8 cellular contexts compared by ENCODE assay signal in the genomic region with DNA sequence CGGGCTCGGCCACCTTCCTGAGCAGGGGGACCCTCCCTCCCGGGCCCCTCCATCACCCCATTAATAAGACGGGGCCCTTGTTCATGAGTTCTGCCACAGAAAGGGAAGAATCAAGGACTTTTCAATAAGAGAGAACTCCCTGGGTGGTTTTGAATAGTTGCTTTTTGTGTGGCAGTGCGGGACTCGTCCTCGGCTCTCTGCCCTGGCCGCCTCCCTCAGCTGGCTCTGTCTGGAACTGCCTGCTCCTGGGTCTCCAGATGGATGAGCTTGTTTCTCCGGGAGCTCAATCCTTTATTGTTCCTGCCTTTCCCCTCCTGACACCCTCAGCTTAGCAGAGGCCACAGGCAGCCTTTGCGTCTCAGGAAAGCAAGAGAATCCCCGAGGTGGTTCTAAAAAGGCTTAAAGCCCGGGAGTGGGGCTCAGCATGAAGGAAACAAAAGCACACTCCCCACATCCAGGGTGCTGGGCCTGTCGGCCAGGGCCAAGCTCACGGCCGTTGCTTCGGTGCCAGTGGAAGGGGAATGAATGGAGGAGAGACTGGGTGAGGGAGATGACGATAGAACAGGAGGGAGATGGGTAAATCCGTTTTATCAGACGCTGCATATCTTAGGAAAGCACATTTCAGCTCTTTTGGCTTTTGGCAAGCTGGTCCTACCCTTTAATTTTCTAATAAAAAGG.
DNase-seq lines count a peak whose midpoint lies in the region; ATAC-seq and TF ChIP-seq lines count a peak whose summit lies in the region.
"Had no signal": no experiment of that assay in that cellular context is flagged by ENCODE, and none has a peak within 500 bp of the region (broad histone marks: within the 10 kb centered on the region; RNA-seq: fewer than 3 reads in every experiment).

No MANE protein-coding gene starts in this region.

- WGBS in IMR-90 (ENCODE audit: extremely low coverage in 2 of 2, insufficient read length in 1 of 2), 2 experiments = 35% methylated on average over 4 of the region's 19 CpGs; no CpG with 5 or more reads in 1 of the 2 experiments
- 35 to 49% (median 39%) methylated on average over 19 of the region's 19 CpGs for whole genome bisulfite sequencing in stomach, 5 donors

- 0 out of 2 replicates have a peak overlapping the region, but pooled peaks have one; percentile 9 for H2BK20ac ChIP-seq in IMR-90 (ENCODE audit: low read depth, low read length)

- H3K4ac ChIP-seq in IMR-90 (ENCODE audit: low read depth, low read length) = peak overlapping the region; percentile 72; the same call in 1 of the 2 replicates

- no peak overlapping the region for H2BK120ac ChIP-seq in IMR-90 (ENCODE audit: low read depth, low read length)

- H3K9me3 Mint-ChIP-seq in MCF 10A (ENCODE audit: unreplicated experiment) = no peaks in the 10 kb centered on the region

- peaks cover 6% of the 10 kb centered on the region for H3K36me3 Mint-ChIP-seq in MCF 10A (ENCODE audit: insufficient read depth, unreplicated experiment)

- H3K9me3 ChIP-seq in IMR-90 (ENCODE audit: control insufficient read depth, insufficient read depth, low read length) (no peaks in the 10 kb centered on the region), stomach (no peaks in the 10 kb centered on the region)
- H3K9me3 ChIP-seq: heart left ventricle had no signal

- H4K8ac ChIP-seq in IMR-90 (ENCODE audit: low read depth in 2 of 2, low read length in 2 of 2) = peak overlapping the region; percentile 19 to 49; a peak in 1 of 4 replicates

- peak; percentile 15; the same call in 1 of the 2 replicates for TF ChIP-seq RAD21 in IMR-90 (IDR thresholded peaks at IDR 0.05; ENCODE audit: low read length)

- POLR2A ChIA-PET in IMR-90 (lab: Charles Lee; ENCODE audit: unreplicated experiment) = no interaction called here
- POLR2A ChIA-PET in MCF 10A (lab: Yijun Ruan, JAX) = interaction anchor here (2.3 kb wide), 1 partner anchor 33 kb away, joined by 7 read pairs; no protein-coding TSS in a partner anchor

- peak overlapping the region; percentile 87 for H2AK5ac ChIP-seq in IMR-90 (ENCODE audit: low read depth, low read length)

- H3K4me1 ChIP-seq in IMR-90 (ENCODE audit: control insufficient read depth, insufficient read depth, low read length) (peaks cover 43% of the 10 kb centered on the region), stomach (peaks cover 52 to 74% (median 57%) of the 10 kb centered on the region in 4 donors)

- 0 out of 2 replicates have a peak overlapping the region, but pooled peaks have one; percentile 25 for H3K56ac ChIP-seq in IMR-90 (ENCODE audit: extremely low read depth, insufficient read depth, low read length)

- no peaks in the 10 kb centered on the region for H3K27me3 ChIP-seq in IMR-90 (ENCODE audit: control insufficient read depth, insufficient read depth, low read length)
- no peaks in the 10 kb centered on the region for H3K27me3 ChIP-seq in stomach
- H3K27me3 ChIP-seq: heart left ventricle had no signal

- H3K18ac ChIP-seq in IMR-90 (ENCODE audit: low read depth, low read length) = no peak overlapping the region; the same call in 1 of the 2 replicates

- BruUV-seq in IMR-90 (replicated peaks; lab: Mats Ljungman, UMichigan) = no TSS peak
- BruUV-seq in MCF 10A (replicated peaks; lab: Mats Ljungman, UMichigan) = no TSS peak

- peak overlapping the region; percentile 60; the same call in 1 of the 2 replicates for H3K23ac ChIP-seq in IMR-90 (ENCODE audit: low read depth, low read length)

- peaks cover 91% of the 10 kb centered on the region for H4K20me1 ChIP-seq in IMR-90 (ENCODE audit: insufficient read depth, low read length)

- H3K4me3 ChIP-seq in IMR-90 (ENCODE audit: insufficient read depth, low read depth, low read length) (no peak overlapping the region), stomach (no peak overlapping the region)
- H3K4me3 ChIP-seq: heart left ventricle had no signal

- peaks cover 47% of the 10 kb centered on the region for H3K9me1 ChIP-seq in IMR-90 (ENCODE audit: insufficient read depth, low read length)

- H3K79me1 ChIP-seq in IMR-90 (ENCODE audit: low read depth in 1 of 2, low read length in 2 of 2) = peaks cover 44 to 96% of the 10 kb centered on the region in 2 experiments

- in situ Hi-C loops in IMR-90 (cut with MboI; ENCODE audit: low sequenced_read_pairs) = no loop called here

- no peaks in the 10 kb centered on the region for H3K27me3 Mint-ChIP-seq in MCF 10A (ENCODE audit: insufficient read depth, unreplicated experiment)

- H3K27ac ChIP-seq in IMR-90 (ENCODE audit: insufficient read depth, low read length) (no peak overlapping the region), stomach (peak overlapping the region in 4 of 5 donors; percentile 44 to 86 (median 72))

- peaks cover 61% of the 10 kb centered on the region for H3K4me1 Mint-ChIP-seq in MCF 10A (ENCODE audit: insufficient read depth, unreplicated experiment)

- dilution Hi-C loops in IMR-90 (cut with HindIII; ENCODE audit: low sequenced_read_pairs, unreplicated experiment) = no loop called here

- peak; percentile 27 for ATAC-seq in IMR-90 (ENCODE audit: low read depth)

- 0 out of 2 replicates have a peak overlapping the region, but pooled peaks have one; percentile 27 for H4K91ac ChIP-seq in IMR-90 (ENCODE audit: insufficient read depth, low read depth, low read length)

- DNase-seq in IMR-90 (no peak), MCF 10A (ENCODE audit: unreplicated experiment) (no peak), iris pigment epithelial cell (ENCODE audit: low read depth) (peak; percentile 39), stomach (no peak), DMS53 treated with DMSO at 0.1 percent for 48 hours (lab: John Stamatoyannopoulos, UW; ENCODE audit: unreplicated experiment) (no peak), erythroblast (lab: John Stamatoyannopoulos, UW) (no peak)
- no peak for DNase-seq in activated CD4-positive, CD25-positive, alpha-beta regulatory T cell (lab: John Stamatoyannopoulos, UW)
- DNase-seq: heart left ventricle had no signal

- no peak overlapping the region for H2BK5ac ChIP-seq in IMR-90 (ENCODE audit: low read depth, low read length, poor library complexity, severe bottlenecking)

- H3K4me2 ChIP-seq in IMR-90 (ENCODE audit: low read depth, low read length) = peak overlapping the region; percentile 59; the same call in 1 of the 2 replicates

- peak overlapping the region; percentile 82 for H3K14ac ChIP-seq in IMR-90 (replicated peaks; ENCODE audit: low read depth, low read length)

- intact Hi-C loops in IMR-90 (cut with micrococcal nuclease) (loop anchor here (10.0 kb wide), 1 partner anchor 387 kb away; no protein-coding TSS in a partner anchor), MCF 10A (cut with micrococcal nuclease) (loop anchor here (5.0 kb wide), 1 partner anchor 49 kb away; no protein-coding TSS in a partner anchor), stomach (cut with DNase I; ENCODE audit: low total_unique reads) (no loop called here)

- peak overlapping the region; percentile 91 for H2AK9ac ChIP-seq in IMR-90 (replicated peaks; ENCODE audit: low read depth, low read length, poor library complexity)

- H3K36me3 ChIP-seq in IMR-90 (ENCODE audit: control insufficient read depth, insufficient read depth, low read length) (peaks cover 5% of the 10 kb centered on the region; the same call in 1 of the 2 replicates), stomach (peaks cover 0 to 6% (median 0%) of the 10 kb centered on the region in 4 donors)
- H3K36me3 ChIP-seq: heart left ventricle had no signal

- peak overlapping the region; percentile 22 for H3K9ac ChIP-seq in IMR-90 (ENCODE audit: low read depth, low read length)

- H3K4me3 Mint-ChIP-seq in MCF 10A (ENCODE audit: unreplicated experiment) = peak overlapping the region; percentile 40

- peak overlapping the region; percentile 8 for H2AFZ ChIP-seq in IMR-90 (replicated peaks; ENCODE audit: low read length, poor library complexity)

- H4K5ac ChIP-seq in IMR-90 (ENCODE audit: low read depth, low read length) = peak overlapping the region; percentile 22; the same call in 1 of the 2 replicates

- no peak for TF ChIP-seq POLR2A in IMR-90 (IDR thresholded peaks at IDR 0.05; ENCODE audit: low read depth, low read length)
- TF ChIP-seq POLR2A in stomach (IDR thresholded peaks at IDR 0.05) = no peak
- no peak for TF ChIP-seq POLR2A in erythroblast (IDR thresholded peaks at IDR 0.05; ENCODE audit: low read length)

- no peak for TF ChIP-seq EP300 in stomach (IDR thresholded peaks at IDR 0.05)

- peak overlapping the region; percentile 74 for H3K27ac Mint-ChIP-seq in MCF 10A (ENCODE audit: low read depth, unreplicated experiment)

- H2BK15ac ChIP-seq in IMR-90 (ENCODE audit: low read depth, low read length) = no peak overlapping the region

- CTCF ChIA-PET in IMR-90 (lab: Yijun Ruan, JAX) (interaction anchor here (0.6 kb wide), 1 partner anchor 91 kb away, joined by 3 read pairs; no protein-coding TSS in a partner anchor), MCF 10A (lab: Yijun Ruan, JAX) (interaction anchor here (0.5 to 1.5 kb wide), 4 partner anchors 12 to 504 kb away, joined by 3 to 4 read pairs (median 4); no protein-coding TSS in a partner anchor)

- TF ChIP-seq CTCF in IMR-90 (conservative IDR thresholded peaks at IDR 0.05; ENCODE audit: low read depth, low read length) (0 out of 2 replicates have a peak, but pooled peaks have one; percentile 17), MCF 10A (IDR thresholded peaks at IDR 0.05; ENCODE audit: unreplicated experiment) (no peak), stomach (IDR thresholded peaks at IDR 0.05) (peak in 2 of 7 experiments; percentile 10 to 12)

TF ChIP-seq in IMR-90, 13 proteins besides CTCF, POLR2A, EP300 and RAD21:
- TF ChIP-seq CHD1 (IDR thresholded peaks at IDR 0.05; ENCODE audit: low read depth, low read length) = no peak
- TF ChIP-seq CEBPB (IDR thresholded peaks at IDR 0.05; ENCODE audit: low read depth, low read length) = no peak
- TF ChIP-seq RFX5 (IDR thresholded peaks at IDR 0.05; ENCODE audit: low read depth, low read length) = no peak
- TF ChIP-seq BHLHE40 (IDR thresholded peaks at IDR 0.05; ENCODE audit: low read depth, low read length) = no peak
- no peak for TF ChIP-seq MAFK (IDR thresholded peaks at IDR 0.05; ENCODE audit: low read depth, low read length)
- no peak for TF ChIP-seq MAZ (IDR thresholded peaks at IDR 0.05; ENCODE audit: borderline replicate concordance, low read depth, low read length)
- no peak for TF ChIP-seq NFE2L2 (IDR thresholded peaks at IDR 0.05; ENCODE audit: low read depth, low read length)
TF ChIP-seq in IMR-90: peak in this region for 0.
